Comparison of ENCODE assay signal across 11 cellular contexts in the genomic region with DNA sequence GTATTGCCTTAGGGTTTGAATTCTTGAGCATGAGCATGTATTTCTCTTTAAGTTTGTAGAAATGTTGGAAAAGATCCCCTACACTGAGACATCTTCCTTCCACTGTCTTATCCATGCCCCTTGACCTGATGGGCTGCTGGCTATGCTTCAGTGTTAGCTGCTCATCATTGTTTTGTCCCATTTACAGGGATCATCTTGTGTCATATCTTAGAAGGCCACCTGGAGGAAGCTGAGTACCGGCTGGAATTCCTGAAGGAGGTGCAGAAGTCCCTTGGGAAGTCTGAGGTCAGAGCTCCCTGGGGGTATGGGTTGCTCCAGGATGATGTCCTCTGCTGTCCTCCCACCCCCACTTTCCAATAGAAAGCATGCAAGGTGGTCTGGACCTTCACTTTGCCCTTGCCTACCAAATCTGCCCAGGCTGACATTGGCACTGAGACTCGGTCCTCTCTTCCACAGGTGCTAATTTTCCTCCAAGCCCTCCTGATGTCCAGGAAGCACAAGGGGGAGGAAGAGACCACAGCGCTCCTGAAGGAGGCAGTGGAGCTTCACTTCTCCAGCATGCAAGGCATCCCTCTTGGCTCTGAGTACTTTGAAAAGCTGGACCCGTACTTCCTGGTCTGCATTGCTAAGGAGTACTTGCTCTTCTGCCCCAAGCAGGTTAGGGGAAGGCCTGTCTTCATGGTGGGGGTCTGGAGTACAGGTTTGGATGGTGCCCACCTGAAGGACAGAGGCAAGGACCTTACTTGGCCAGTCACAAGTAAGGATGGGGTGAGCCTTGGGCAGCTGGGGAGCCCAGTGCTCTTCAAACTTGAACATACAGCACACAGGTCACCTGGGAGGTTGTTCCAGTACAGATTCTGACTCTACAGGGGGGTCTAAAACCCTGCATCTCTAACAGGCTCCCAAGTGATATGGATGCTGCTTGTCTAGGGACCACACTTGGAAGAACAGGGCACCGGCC. TPM values are rescaled to one million over a fixed set of nuclear protein-coding genes. Genes with fewer than 3 reads are reported as not detected.
A peak's percentile ranks its signal among the peaks of the same experiment; 100 is the strongest.
DNase-seq lines count a peak whose midpoint lies in the region; ATAC-seq and TF ChIP-seq lines count a peak whose summit lies in the region.
"Had no signal": no experiment of that assay in that cellular context is flagged by ENCODE, and none has a peak within 500 bp of the region (broad histone marks: within the 10 kb centered on the region; RNA-seq: fewer than 3 reads in every experiment).

No MANE protein-coding gene starts in this region.

- no peak for TF ChIP-seq POLR2A in gastroesophageal sphincter (IDR thresholded peaks at IDR 0.05)

- DNase-seq in EL (peak; percentile 35), RPMI7951 (ENCODE audit: low read depth) (peak; percentile 42), renal cortical epithelial cell (ENCODE audit: low read depth) (peak; percentile 52), NCI-H187 treated with DMSO at 0.1 percent for 48 hours (lab: John Stamatoyannopoulos, UW) (no peak), amygdala (lab: John Stamatoyannopoulos, UW) (no peak), KBM-7 (no peak)
- DNase-seq in activated effector memory CD4-positive, alpha-beta T cell treated with Interleukin-2 at 50 U/mL for 16 hours: no peak
- DNase-seq: activated gamma-delta T cell; SHP77 treated with DMSO at 0.1 percent for 48 hours; stimulated activated CD4-positive, alpha-beta T cell treated with anti-CD3 and anti-CD28 coated beads, Interleukin-4, amount 100 ng/mL, for 24 hours had no signal

- no peak overlapping the region for H3K27ac ChIP-seq in gastroesophageal sphincter

- in situ Hi-C loops in KBM-7 (cut with MboI; ENCODE audit: low pct_unique_long_range_greater_than_20kb, low sequenced_read_pairs): no loop called here

- peak; percentile 66 for ATAC-seq in gastroesophageal sphincter

- peaks cover 0 to 29% of the 10 kb centered on the region in 2 donors for H3K36me3 ChIP-seq in gastroesophageal sphincter

- H3K4me3 ChIP-seq in gastroesophageal sphincter: no peak overlapping the region

- TF ChIP-seq EP300 in gastroesophageal sphincter (IDR thresholded peaks at IDR 0.05): no peak

- H3K27me3 ChIP-seq in gastroesophageal sphincter: no peaks in the 10 kb centered on the region

- peak in 3 of 4 experiments; percentile 8 to 63 (median 45) for TF ChIP-seq CTCF in gastroesophageal sphincter (IDR thresholded peaks at IDR 0.05)

- H3K4me1 ChIP-seq in gastroesophageal sphincter: peaks cover 0 to 4% (median 0%) of the 10 kb centered on the region in 3 donors

- H3K9me3 ChIP-seq in gastroesophageal sphincter: no peaks in the 10 kb centered on the region

- WGBS in gastroesophageal sphincter (ENCODE audit: low coverage in 1 of 2), 2 donors: 60 to 100% methylated on average over 1 to 2 of the region's 5 CpGs

RNA-seq across cellular contexts. Expression of a gene that starts 17.7 kb away (rescaled TPM):
- 0.60 and 1.2 TPM in 2 replicates for total RNA-seq in RPMI7951 (2014; rRNA removed; shearing (Covaris generic))
- total RNA-seq in gastroesophageal sphincter (1 to 10 TPM in 3 of 4 donors, under 1 TPM in 1; 0.54 to 8.5 (median 5.0) TPM), renal cortical epithelial cell (2.1 and 4.7 TPM in 2 replicates)

RNA-seq across cellular contexts. Expression of a gene that starts 17.7 kb away (rescaled TPM):
- 27.9 and 29.2 TPM in 2 replicates for total RNA-seq in RPMI7951 (2014; rRNA removed; shearing (Covaris generic))
- total RNA-seq in gastroesophageal sphincter (10 to 100 TPM; 48.5 to 82.5 (median 76.8) TPM), renal cortical epithelial cell (31.8 and 35.8 TPM in 2 replicates)

RNA-seq across cellular contexts. Expression of a gene that starts 28.2 kb away (rescaled TPM):
- 7.4 and 8.2 TPM in 2 replicates for total RNA-seq in RPMI7951 (2014; rRNA removed; shearing (Covaris generic))
- total RNA-seq in gastroesophageal sphincter (10 to 100 TPM; 30.4 to 59.0 (median 40.8) TPM), renal cortical epithelial cell (12.3 and 16.1 TPM in 2 replicates)

Comparison
In these comparisons a context has a peak if more than half of its experiments do, and no peak if none do; other contexts are left out.
1. DNase-seq: peak in EL (single experiment), RPMI7951 (single experiment) and renal cortical epithelial cell (single experiment); none in activated effector memory CD4-positive, alpha-beta T cell treated with Interleukin-2 at 50 U/mL for 16 hours (single experiment), NCI-H187 treated with DMSO at 0.1 percent for 48 hours (single experiment), amygdala (0 of 56) and KBM-7 (single experiment).